10 cellular contexts compared by ENCODE assay signal in genomic region chr16:67668495-67669157, GRCh38.
DNase-seq lines count a peak whose midpoint lies in the region; ATAC-seq and TF ChIP-seq lines count a peak whose summit lies in the region.
"Had no signal": no experiment of that assay in that cellular context is flagged by ENCODE, and none has a peak within 500 bp of the region (broad histone marks: within the 10 kb centered on the region; RNA-seq: fewer than 3 reads in every experiment).

No MANE protein-coding gene starts in this region.

- peaks cover 5% of the 10 kb centered on the region for H3K4me1 ChIP-seq in iPS-15b (ENCODE audit: control insufficient read depth, insufficient read depth, low read length)
- H3K4me1 ChIP-seq: SJCRH30 had no signal

- ATAC-seq in GM19455 (IDR thresholded peaks at IDR 0.05; ENCODE audit: unreplicated experiment): no peak

- H3K36me3 ChIP-seq in iPS-15b (ENCODE audit: control insufficient read depth, insufficient read depth, low read length): no peaks in the 10 kb centered on the region
- H3K36me3 ChIP-seq: SJCRH30, thyroid gland had no signal

- DNase-seq in AG10803 (ENCODE audit: low read depth): no peak
- DNase-seq in activated CD4-positive, alpha-beta T cell treated with anti-CD3 and anti-CD28 coated beads, Interleukin-2, amount 50 U/mL, for 1 hour: peak; percentile 36
- no peak for DNase-seq in stimulated activated CD4-positive, alpha-beta T cell treated with anti-CD3 and anti-CD28 coated beads, Interleukin-4, amount 100 ng/mL, for 24 hours
- no peak for DNase-seq in iPS-NIHi11 (ENCODE audit: low spot score)
- DNase-seq in nephron progenitor cell: no peak

- H3K27ac Mint-ChIP-seq in nephron progenitor cell: no peak overlapping the region

- no peaks in the 10 kb centered on the region for H3K9me3 ChIP-seq in iPS-15b (ENCODE audit: control insufficient read depth, insufficient read depth, low read length)
- H3K9me3 ChIP-seq: SJCRH30, thyroid gland had no signal

- no peaks in the 10 kb centered on the region for H3K27me3 Mint-ChIP-seq in nephron progenitor cell (ENCODE audit: low read depth, poor library complexity)

- H3K9me3 Mint-ChIP-seq in nephron progenitor cell: no peaks in the 10 kb centered on the region

- peaks cover 28% of the 10 kb centered on the region for H3K4me1 Mint-ChIP-seq in nephron progenitor cell

- peaks cover 15% of the 10 kb centered on the region for H3K36me3 Mint-ChIP-seq in nephron progenitor cell (ENCODE audit: low read depth)

- H3K9ac ChIP-seq in iPS-15b (ENCODE audit: low read depth, low read length): peak overlapping the region; percentile 8

- peaks cover 3% of the 10 kb centered on the region for H3K27me3 ChIP-seq in iPS-15b (ENCODE audit: control insufficient read depth, insufficient read depth, low read length)
- H3K27me3 ChIP-seq: SJCRH30, thyroid gland had no signal

- TF ChIP-seq CTCF in AG10803 (conservative IDR thresholded peaks at IDR 0.05; ENCODE audit: low read length) (peak; percentile 9; the same call in 1 of the 2 replicates), GM12873 (IDR thresholded peaks at IDR 0.05; ENCODE audit: insufficient read depth, low read depth, low read length, missing control alignments) (peak; percentile 51), nephron progenitor cell (IDR thresholded peaks at IDR 0.05) (no peak)

- H3K4me3 ChIP-seq in AG10803 (ENCODE audit: low read length) (no peak overlapping the region), iPS-15b (ENCODE audit: low read depth, low read length) (no peak overlapping the region)
- H3K4me3 ChIP-seq: SJCRH30 had no signal

- H3K4me3 Mint-ChIP-seq in nephron progenitor cell: no peak overlapping the region
